ENCODE assay signal across 8 cellular contexts in the genomic region with DNA sequence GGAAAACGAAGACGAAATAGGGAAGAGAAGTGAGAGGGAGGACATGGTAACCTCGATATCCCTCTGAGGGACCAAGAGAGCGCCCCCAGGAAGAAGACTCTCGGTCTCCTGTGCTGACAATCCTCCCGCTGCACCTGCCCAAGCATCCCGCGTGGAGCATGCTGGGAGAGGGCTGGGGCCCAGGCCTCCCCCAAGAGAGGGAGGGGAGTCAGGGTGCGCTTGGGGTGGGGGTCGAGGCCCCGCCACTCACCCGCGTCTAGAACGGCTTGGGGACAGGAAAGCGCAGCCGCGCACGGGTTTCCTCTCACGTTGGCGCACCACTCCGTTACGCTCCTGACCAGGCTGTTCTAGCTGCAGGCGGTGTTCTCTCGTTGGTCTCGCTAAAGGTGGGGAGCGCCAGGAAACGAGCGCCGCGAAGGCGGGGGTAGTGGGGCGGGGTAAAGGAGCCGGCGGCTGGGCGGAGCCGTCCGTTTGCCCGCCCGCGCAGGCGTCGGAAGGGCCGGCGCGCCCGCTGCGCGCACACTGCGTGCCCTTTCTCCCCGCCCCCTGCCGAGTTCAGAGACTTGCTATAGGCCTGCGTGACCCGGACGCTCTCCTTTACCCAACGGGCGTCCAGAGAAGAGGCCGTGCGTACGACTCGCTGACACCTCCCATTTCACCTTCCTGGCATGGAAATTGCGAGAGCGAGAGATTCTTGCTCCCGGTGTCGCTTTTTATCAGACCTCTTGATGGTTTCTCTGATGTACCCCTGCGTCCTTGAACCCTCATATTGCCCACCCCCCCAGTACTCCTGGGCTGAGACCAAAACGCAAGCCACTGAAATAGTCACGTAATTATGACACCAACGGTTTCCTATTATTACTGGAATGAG. TPM values are rescaled to one million over a fixed set of nuclear protein-coding genes. Genes with fewer than 3 reads are reported as not detected.
DNase-seq lines count a peak whose midpoint lies in the region; ATAC-seq and TF ChIP-seq lines count a peak whose summit lies in the region.

Gene C1GALT1C1 (minus strand): TSS at position 388 of the 871 bp plus-strand sequence. CDS start 2,888 bp downstream, outside the sequence.

- H4K20me1 ChIP-seq in KMS-11 (ENCODE audit: insufficient read depth), result no peaks in the 10 kb centered on the region

- H3K4me1 ChIP-seq in KMS-11 (ENCODE audit: low read depth, poor library complexity, severe bottlenecking) (peaks cover 20% of the 10 kb centered on the region), Peyer's patch (no peaks in the 10 kb centered on the region), esophagus squamous epithelium (peaks cover 0 to 20% (median 0%) of the 10 kb centered on the region in 3 donors)

- no peaks in the 10 kb centered on the region for H3K9me3 Mint-ChIP-seq in activated T-cell treated with anti-CD3 and anti-CD28 coated beads, Interleukin-2, amount 50 U/mL, for 72 hours

- H3K9me3 ChIP-seq in Peyer's patch (no peaks in the 10 kb centered on the region), esophagus squamous epithelium (no peaks in the 10 kb centered on the region)

- H3K27ac ChIP-seq in KMS-11 (peak within 1 kb of the TSS; percentile 76), Peyer's patch (peak within 1 kb of the TSS; percentile 90 to 95 (median 92)), esophagus squamous epithelium (peak within 1 kb of the TSS; percentile 88 to 96 (median 92))

- H2AFZ ChIP-seq in KMS-11 (ENCODE audit: low read depth), result peak within 1 kb of the TSS; percentile 83

- peaks cover 0 to 5% of the 10 kb centered on the region in 2 donors for H3K36me3 Mint-ChIP-seq in activated T-cell treated with anti-CD3 and anti-CD28 coated beads, Interleukin-2, amount 50 U/mL, for 72 hours (ENCODE audit: insufficient read depth in 2 of 2)

- peak; percentile 96 for ATAC-seq in GM21737 (IDR thresholded peaks at IDR 0.05; ENCODE audit: unreplicated experiment)
- ATAC-seq in activated T-cell treated with anti-CD3 and anti-CD28 coated beads, Interleukin-2, amount 50 U/mL, for 72 hours (replicated peaks in 1 of 2), result peak; percentile 96

- H3K79me2 ChIP-seq in KMS-11 (ENCODE audit: insufficient read depth, low read depth), result peaks cover 15% of the 10 kb centered on the region

- peak within 1 kb of the TSS; percentile 94 to 96 for H3K4me3 Mint-ChIP-seq in activated T-cell treated with anti-CD3 and anti-CD28 coated beads, Interleukin-2, amount 50 U/mL, for 72 hours

- DNase-seq in DMS53 treated with DMSO at 0.1 percent for 48 hours (lab: John Stamatoyannopoulos, UW; ENCODE audit: unreplicated experiment) (peak; percentile 91), Peyer's patch (peak; percentile 88 to 96 (median 92)), esophagus squamous epithelium (lab: John Stamatoyannopoulos, UW) (peak; percentile 78), myocyte (ENCODE audit: low read depth) (peak; percentile 90)
- DNase-seq in activated T-cell treated with anti-CD3 and anti-CD28 coated beads, Interleukin-2, amount 50 U/mL, for 72 hours, result peak; percentile 92 to 93
- peak; percentile 78 to 81 for DNase-seq in stimulated activated CD8-positive, alpha-beta memory T cell treated with anti-CD3 and anti-CD28 coated beads, Interleukin-7, amount 100 ng/mL, for 48 hours (ENCODE audit: extremely low read depth in 1 of 2, low read depth in 1 of 2)

- TF ChIP-seq CTCF in KMS-11 (conservative IDR thresholded peaks at IDR 0.05; ENCODE audit: low read depth, low read length) (no peak), Peyer's patch (IDR thresholded peaks at IDR 0.05) (no peak), esophagus squamous epithelium (IDR thresholded peaks at IDR 0.05) (no peak)

- H3K36me3 ChIP-seq in KMS-11 (ENCODE audit: insufficient read depth) (no peaks in the 10 kb centered on the region), Peyer's patch (no peaks in the 10 kb centered on the region), esophagus squamous epithelium (no peaks in the 10 kb centered on the region)

- TF ChIP-seq POLR2A in Peyer's patch (IDR thresholded peaks at IDR 0.05) (peak; percentile 58 to 60), esophagus squamous epithelium (IDR thresholded peaks at IDR 0.05) (peak in 2 of 4 donors; percentile 43 to 57)

- no peaks in the 10 kb centered on the region for H3K27me3 Mint-ChIP-seq in activated T-cell treated with anti-CD3 and anti-CD28 coated beads, Interleukin-2, amount 50 U/mL, for 72 hours (ENCODE audit: low read depth)

- no peaks in the 10 kb centered on the region for H3K27me3 ChIP-seq in KMS-11 (ENCODE audit: insufficient read depth, low read depth)
- H3K27me3 ChIP-seq in Peyer's patch, result no peaks in the 10 kb centered on the region
- H3K27me3 ChIP-seq in esophagus squamous epithelium, result no peaks in the 10 kb centered on the region

- H3K4me1 Mint-ChIP-seq in activated T-cell treated with anti-CD3 and anti-CD28 coated beads, Interleukin-2, amount 50 U/mL, for 72 hours (ENCODE audit: low read depth), result peaks cover 32% of the 10 kb centered on the region

- H3K4me3 ChIP-seq in KMS-11 (IDR thresholded peaks at IDR 0.05; ENCODE audit: insufficient read depth, low read depth, low read length) (no peak within 1 kb of the TSS), Peyer's patch (peak within 1 kb of the TSS; percentile 48 to 77 (median 58)), esophagus squamous epithelium (peak within 1 kb of the TSS; percentile 53 to 80 (median 65))

- intact Hi-C loops in esophagus squamous epithelium (cut with DNase I), result no loop called here

- H3K27ac Mint-ChIP-seq in activated T-cell treated with anti-CD3 and anti-CD28 coated beads, Interleukin-2, amount 50 U/mL, for 72 hours, result peak within 1 kb of the TSS; percentile 98

- H3K9ac ChIP-seq in KMS-11, result peak within 1 kb of the TSS; percentile 73; the same call in 1 of the 2 replicates

- 1 to 33% methylated on average over 17 to 28 of the region's 68 CpGs for WGBS in esophagus squamous epithelium, 2 donors

- H3K4me2 ChIP-seq in KMS-11, result peak within 1 kb of the TSS; percentile 69

RNA-seq across cellular contexts. Expression of gene C1GALT1C1, which starts in this region (rescaled TPM):
- total RNA-seq in Peyer's patch (10 to 100 TPM in 3 of 4 donors, 1 to 10 TPM in 1; 9.9 to 31.7 (median 16.5) TPM), esophagus squamous epithelium (10 to 100 TPM; 13.8 to 30.6 (median 18.9) TPM), myocyte (18.0 and 20.1 TPM in 2 replicates)
- 1 to 10 TPM; 7.2 to 9.8 TPM for total RNA-seq in activated T-cell treated with anti-CD3 and anti-CD28 coated beads, Interleukin-2, amount 50 U/mL, for 72 hours
- 11.6 TPM for polyA plus RNA-seq in myocyte (2012)
